In the genomic region with DNA sequence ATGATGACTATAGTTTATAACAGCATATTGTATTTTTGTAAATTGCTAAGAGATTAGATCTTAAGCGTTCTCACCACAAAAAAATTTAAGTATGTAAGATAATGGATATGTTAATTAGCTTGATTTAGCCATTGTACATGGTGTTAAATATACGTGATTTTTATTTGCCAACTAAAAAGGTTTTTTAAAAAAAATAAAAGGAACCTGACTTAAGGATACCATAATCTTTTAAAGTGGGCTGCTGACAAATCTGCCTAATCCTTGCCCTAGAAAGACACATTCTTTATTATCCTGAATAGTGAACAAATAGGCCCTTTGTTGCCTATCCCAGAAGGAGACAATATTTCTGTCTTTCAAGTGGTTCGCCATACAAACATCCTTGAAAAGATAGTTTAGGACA, we compare ENCODE assay signal across 29 cellular contexts.
"Had no signal": no experiment of that assay in that cellular context is flagged by ENCODE, and none has a peak within 500 bp of the region (broad histone marks: within the 10 kb centered on the region; RNA-seq: fewer than 3 reads in every experiment).

No MANE protein-coding gene starts in this region.

- H3K9me3 Mint-ChIP-seq: stimulated activated memory B cell treated with anti-CD40 and anti-IgM and Interleukin-4, amounts not matched to agents 10 μg/mL and 1 μg/mL and 100 μg/mL, for 72 hours; stimulated activated naive CD8-positive, alpha-beta T cell treated with anti-CD3 and anti-CD28 coated beads, Interleukin-15, amount 100 ng/mL, for 72 hours had no signal

- H3K9me3 ChIP-seq: stomach, suprapubic skin, testis, thoracic aorta, thyroid gland, tibial artery, tibial nerve, transverse colon, upper lobe of left lung, upper lobe of right lung, uterus, vagina had no signal

- H3K27ac Mint-ChIP-seq: stimulated activated effector memory CD8-positive, alpha-beta T cell treated with anti-CD3 and anti-CD28 coated beads, Interleukin-12 subunit alpha, Interleukin-12 subunit beta, amount 100 ng/mL, for 72 hours; stimulated activated memory B cell treated with anti-CD40 and anti-IgM and Interleukin-4, amounts not matched to agents 10 μg/mL and 1 μg/mL and 100 μg/mL, for 72 hours; stimulated activated naive B cell treated with anti-CD40 and anti-IgM and Interleukin-4, amounts not matched to agents 10 μg/mL and 1 μg/mL and 100 μg/mL, for 72 hours; stimulated activated naive CD8-positive, alpha-beta T cell treated with anti-CD3 and anti-CD28 coated beads, Interleukin-15, amount 100 ng/mL, for 72 hours; stimulated activated naive CD8-positive, alpha-beta T cell treated with anti-CD3 and anti-CD28 coated beads, Interleukin-15, Interleukin-2, amounts not matched to agents 100 ng/mL and 50 ng/mL, for 24 hours; type B pancreatic cell had no signal

- H3K36me3 Mint-ChIP-seq: stimulated activated effector memory CD8-positive, alpha-beta T cell treated with anti-CD3 and anti-CD28 coated beads, Interleukin-12 subunit alpha, Interleukin-12 subunit beta, amount 100 ng/mL, for 72 hours; stimulated activated memory B cell treated with anti-CD40 and anti-IgM and Interleukin-4, amounts not matched to agents 10 μg/mL and 1 μg/mL and 100 μg/mL, for 72 hours; stimulated activated naive B cell treated with anti-CD40 and anti-IgM and Interleukin-4, amounts not matched to agents 10 μg/mL and 1 μg/mL and 100 μg/mL, for 72 hours; type B pancreatic cell had no signal

- H3K4me3 Mint-ChIP-seq: stimulated activated effector memory CD8-positive, alpha-beta T cell treated with anti-CD3 and anti-CD28 coated beads, Interleukin-12 subunit alpha, Interleukin-12 subunit beta, amount 100 ng/mL, for 72 hours; stimulated activated memory B cell treated with anti-CD40 and anti-IgM and Interleukin-4, amounts not matched to agents 10 μg/mL and 1 μg/mL and 100 μg/mL, for 72 hours; stimulated activated naive B cell treated with anti-CD40 and anti-IgM and Interleukin-4, amounts not matched to agents 10 μg/mL and 1 μg/mL and 100 μg/mL, for 72 hours; stimulated activated naive CD8-positive, alpha-beta T cell treated with anti-CD3 and anti-CD28 coated beads, Interleukin-15, amount 100 ng/mL, for 72 hours; stimulated activated naive CD8-positive, alpha-beta T cell treated with anti-CD3 and anti-CD28 coated beads, Interleukin-15, Interleukin-2, amounts not matched to agents 100 ng/mL and 50 ng/mL, for 24 hours; type B pancreatic cell had no signal

- H3K4me1 ChIP-seq: stomach, suprapubic skin, testis, thyroid gland, tibial artery, tibial nerve, transverse colon, upper lobe of left lung, upper lobe of right lung, uterus, vagina had no signal

- H3K27me3 Mint-ChIP-seq: stimulated activated memory B cell treated with anti-CD40 and anti-IgM and Interleukin-4, amounts not matched to agents 10 μg/mL and 1 μg/mL and 100 μg/mL, for 72 hours; stimulated activated naive B cell treated with anti-CD40 and anti-IgM and Interleukin-4, amounts not matched to agents 10 μg/mL and 1 μg/mL and 100 μg/mL, for 72 hours; stimulated activated naive CD8-positive, alpha-beta T cell treated with anti-CD3 and anti-CD28 coated beads, Interleukin-15, amount 100 ng/mL, for 72 hours; stimulated activated naive CD8-positive, alpha-beta T cell treated with anti-CD3 and anti-CD28 coated beads, Interleukin-15, Interleukin-2, amounts not matched to agents 100 ng/mL and 50 ng/mL, for 24 hours; type B pancreatic cell had no signal

- H3K4me1 Mint-ChIP-seq: stimulated activated effector memory CD8-positive, alpha-beta T cell treated with anti-CD3 and anti-CD28 coated beads, Interleukin-12 subunit alpha, Interleukin-12 subunit beta, amount 100 ng/mL, for 72 hours; stimulated activated memory B cell treated with anti-CD40 and anti-IgM and Interleukin-4, amounts not matched to agents 10 μg/mL and 1 μg/mL and 100 μg/mL, for 72 hours; stimulated activated naive B cell treated with anti-CD40 and anti-IgM and Interleukin-4, amounts not matched to agents 10 μg/mL and 1 μg/mL and 100 μg/mL, for 72 hours; stimulated activated naive CD8-positive, alpha-beta T cell treated with anti-CD3 and anti-CD28 coated beads, Interleukin-15, amount 100 ng/mL, for 72 hours had no signal

- H3K4me3 ChIP-seq: stomach, suprapubic skin, testis, thoracic aorta, thyroid gland, tibial artery, tibial nerve, transverse colon, upper lobe of left lung, upper lobe of right lung, uterus, vagina had no signal

- FAIRE-seq: urothelium cell line had no signal

- H3K36me3 ChIP-seq: stomach, suprapubic skin, thoracic aorta, thyroid gland, tibial artery, tibial nerve, transverse colon, upper lobe of left lung, upper lobe of right lung, uterus, vagina had no signal

- ATAC-seq: stimulated activated effector memory CD8-positive, alpha-beta T cell treated with anti-CD3 and anti-CD28 coated beads, Interleukin-12 subunit alpha, Interleukin-12 subunit beta, amount 100 ng/mL, for 72 hours; stimulated activated memory B cell treated with anti-CD40 and anti-IgM and Interleukin-4, amounts not matched to agents 10 μg/mL and 1 μg/mL and 100 μg/mL, for 72 hours; stimulated activated naive B cell treated with anti-CD40 and anti-IgM and Interleukin-4, amounts not matched to agents 10 μg/mL and 1 μg/mL and 100 μg/mL, for 72 hours; stimulated activated naive CD8-positive, alpha-beta T cell treated with anti-CD3 and anti-CD28 coated beads, Interleukin-15, amount 100 ng/mL, for 72 hours; stimulated activated naive CD8-positive, alpha-beta T cell treated with anti-CD3 and anti-CD28 coated beads, Interleukin-15, Interleukin-2, amounts not matched to agents 100 U/mL and 50 U/mL, for 24 hours; upper lobe of right lung had no signal

- H3K27ac ChIP-seq: stomach, suprapubic skin, testis, thoracic aorta, thyroid gland, tibial artery, tibial nerve, transverse colon, upper lobe of left lung, upper lobe of right lung, uterus, vagina had no signal

- H3K27me3 ChIP-seq: stomach, suprapubic skin, testis, thyroid gland, tibial artery, tibial nerve, transverse colon, upper lobe of left lung, upper lobe of right lung, vagina had no signal

- DNase-seq: stimulated activated CD4-positive, alpha-beta T cell treated with anti-CD3 and anti-CD28 coated beads, Interleukin-2, amount 100 ng/mL, for 48 hours; stimulated activated CD4-positive, alpha-beta T cell treated with anti-CD3 and anti-CD28 coated beads, Interleukin-4, amount 100 ng/mL, for 1 hour; stimulated activated CD4-positive, alpha-beta T cell treated with anti-CD3 and anti-CD28 coated beads, Interleukin-4, amount 100 ng/mL, for 24 hours; stimulated activated CD4-positive, alpha-beta T cell treated with anti-CD3 and anti-CD28 coated beads, Interleukin-4, amount 100 ng/mL, for 4 hours; stimulated activated CD8-positive, alpha-beta memory T cell treated with anti-CD3 and anti-CD28 coated beads, Interleukin-4, amount 100 ng/mL, for 48 hours; stimulated activated naive B cell treated with anti-CD40 and anti-IgM and Interleukin-4, amounts not matched to agents 10 μg/mL and 1 μg/mL and 100 μg/mL, for 72 hours; stimulated activated naive CD4-positive, alpha-beta T cell; stimulated activated naive CD4-positive, alpha-beta T cell treated with Interleukin-2 at 50 U/mL for 16 hours; stimulated activated naive CD8-positive, alpha-beta T cell treated with anti-CD3 and anti-CD28 coated beads, Interleukin-15, amount 100 ng/mL, for 72 hours; stimulated activated naive CD8-positive, alpha-beta T cell treated with anti-CD3 and anti-CD28 coated beads, Interleukin-15, Interleukin-2, amounts not matched to agents 100 U/mL and 50 U/mL, for 24 hours; stomach; substantia nigra; testis; thyroid gland; tibial artery; transverse colon; trophoblast cell; upper lobe of left lung; upper lobe of right lung; uterus had no signal
